Comparison of ENCODE assay signal across 8 cellular contexts in the genomic region with DNA sequence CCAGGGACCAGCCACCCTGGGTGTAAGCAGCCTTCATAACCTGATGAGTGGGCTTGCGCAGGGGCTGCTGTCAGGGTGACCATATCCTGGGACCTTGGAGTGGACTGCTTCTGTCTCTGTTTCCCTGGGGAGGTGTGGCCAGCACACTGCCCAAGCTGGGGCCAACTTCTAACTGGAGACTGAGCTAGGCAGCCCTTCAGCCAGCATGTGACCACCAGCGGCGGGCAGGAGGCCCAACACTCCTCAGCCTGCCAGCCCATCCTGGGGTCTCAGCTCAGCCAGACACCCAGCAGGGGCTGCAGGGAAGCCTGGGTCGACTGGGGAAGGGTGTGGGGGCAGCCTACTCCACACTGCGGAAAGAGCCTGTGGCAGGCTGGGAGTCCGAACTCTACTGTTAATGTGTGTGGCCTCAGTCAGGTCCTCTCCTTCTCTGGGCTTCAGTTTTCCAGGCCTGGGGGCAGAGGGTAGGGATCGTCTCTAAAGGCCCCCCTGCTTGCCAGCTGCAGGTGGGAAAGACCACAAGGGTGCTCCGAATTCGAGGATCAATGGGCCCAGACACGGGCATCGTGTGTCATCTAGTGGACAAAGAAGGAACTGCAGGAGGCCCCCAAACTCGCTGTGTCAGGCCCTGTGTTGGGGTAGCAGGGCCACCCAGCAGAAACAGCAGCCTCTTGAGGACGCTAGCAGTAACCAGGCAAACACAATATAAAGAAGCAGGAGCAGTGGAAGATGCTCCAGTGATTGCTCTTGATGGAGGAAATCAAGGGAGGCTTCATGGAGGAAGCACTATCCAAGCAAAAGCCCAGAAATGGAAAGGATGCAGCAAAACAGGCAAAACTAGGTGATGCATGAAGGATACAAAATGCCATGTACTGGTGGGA. TPM values are rescaled to one million over a fixed set of nuclear protein-coding genes. Genes with fewer than 3 reads are reported as not detected.
DNase-seq lines count a peak whose midpoint lies in the region; ATAC-seq and TF ChIP-seq lines count a peak whose summit lies in the region.

No MANE protein-coding gene starts in this region.

- H3K36me3 Mint-ChIP-seq in activated naive CD8-positive, alpha-beta T cell treated with anti-CD3 and anti-CD28 coated beads for 36 hours: no peaks in the 10 kb centered on the region

- H3K4me3 ChIP-seq in right cardiac atrium (ENCODE audit: low read length): no peak overlapping the region
- H3K4me3 ChIP-seq in lower leg skin (ENCODE audit: low read depth, poor library complexity, severe bottlenecking): no peak overlapping the region

- intact Hi-C loops in right cardiac atrium (cut with DNase I): loop anchor here in 2 of 4 donors (1.0 to 2.0 kb wide), 2 partner anchors 18 to 19 kb away; no protein-coding TSS in a partner anchor
- intact Hi-C loops in lower leg skin (cut with DNase I; ENCODE audit: low total_unique reads): no loop called here

- H3K9me3 ChIP-seq in right cardiac atrium (ENCODE audit: control insufficient read depth, low read length): no peaks in the 10 kb centered on the region

- no peak overlapping the region for H3K4me3 Mint-ChIP-seq in activated naive CD8-positive, alpha-beta T cell treated with anti-CD3 and anti-CD28 coated beads for 36 hours

- DNase-seq in GM03348 (ENCODE audit: low spot score) (peak; percentile 81), HuH-7 (ENCODE audit: low spot score) (peak; percentile 54), SW 1271 (lab: John Stamatoyannopoulos, UW) (peak; percentile 40 to 59), right cardiac atrium (peak; percentile 58 to 81 (median 68)), lower leg skin (ENCODE audit: low spot score in 2 of 2) (no peak)
- DNase-seq in activated naive CD8-positive, alpha-beta T cell treated with anti-CD3 and anti-CD28 coated beads for 36 hours: peak; percentile 74
- DNase-seq in stimulated activated CD4-positive, alpha-beta T cell treated with anti-CD3 and anti-CD28 coated beads, Interleukin-12 subunit alpha, Interleukin-12 subunit beta, amount 100 ng/mL, for 4 hours: peak; percentile 64

- peak in 1 of 3 donors; percentile 97 for TF ChIP-seq CTCF in lower leg skin (IDR thresholded peaks at IDR 0.05)

- H3K27me3 ChIP-seq in right cardiac atrium (ENCODE audit: control insufficient read depth, insufficient read depth): no peaks in the 10 kb centered on the region

- H3K4me1 ChIP-seq in right cardiac atrium (ENCODE audit: control insufficient read depth, insufficient read depth, low read length): peaks cover 5% of the 10 kb centered on the region

- H3K27me3 Mint-ChIP-seq in activated naive CD8-positive, alpha-beta T cell treated with anti-CD3 and anti-CD28 coated beads for 36 hours: no peaks in the 10 kb centered on the region

- no peak for TF ChIP-seq POLR2A in lower leg skin (IDR thresholded peaks at IDR 0.05)

- no peaks in the 10 kb centered on the region for H3K9me3 Mint-ChIP-seq in activated naive CD8-positive, alpha-beta T cell treated with anti-CD3 and anti-CD28 coated beads for 36 hours

- 36% methylated on average over 13 of the region's 13 CpGs for WGBS in right cardiac atrium
- 37 to 40% methylated on average over 13 of the region's 13 CpGs for whole genome bisulfite sequencing in lower leg skin, 2 donors

- H3K4me1 Mint-ChIP-seq in activated naive CD8-positive, alpha-beta T cell treated with anti-CD3 and anti-CD28 coated beads for 36 hours: peaks cover 6% of the 10 kb centered on the region

- no peak overlapping the region for H3K27ac Mint-ChIP-seq in activated naive CD8-positive, alpha-beta T cell treated with anti-CD3 and anti-CD28 coated beads for 36 hours

- ATAC-seq in right cardiac atrium (peak; percentile 11 to 38), HG03045 (IDR thresholded peaks at IDR 0.05; ENCODE audit: unreplicated experiment) (no peak)

- H3K27ac ChIP-seq in right cardiac atrium (ENCODE audit: low read length): no peak overlapping the region

RNA-seq across cellular contexts. Expression of a gene that starts 2.0 kb away (rescaled TPM):
- under 1 TPM in 1 of 2 experiments, not detected in 1; 0.19 TPM for total RNA-seq in activated naive CD8-positive, alpha-beta T cell treated with anti-CD3 and anti-CD28 coated beads for 36 hours
- total RNA-seq in right cardiac atrium (10 to 100 TPM in 1 of 4 donors, 1 to 10 TPM in 3; 4.7 to 13.1 (median 8.3) TPM), lower leg skin (10 to 100 TPM; 17.9 to 49.8 (median 26.9) TPM)
- 11.2 TPM for polyA plus RNA-seq in right cardiac atrium

RNA-seq across cellular contexts. Expression of a gene that starts 7.0 kb away (rescaled TPM):
- total RNA-seq in activated naive CD8-positive, alpha-beta T cell treated with anti-CD3 and anti-CD28 coated beads for 36 hours: 1 to 10 TPM; 2.9 to 4.2 TPM
- total RNA-seq in right cardiac atrium (1,000 to 10,000 TPM; 2,349 to 3,477 (median 2,851) TPM), lower leg skin (10 to 100 TPM in 3 of 4 donors, 1 to 10 TPM in 1; 6.3 to 73.7 (median 21.3) TPM)
- polyA plus RNA-seq in right cardiac atrium: 6,305 TPM

RNA-seq across cellular contexts. Expression of a gene that starts 8.5 kb away (rescaled TPM):
- 10 to 100 TPM; 55.0 to 57.3 TPM for total RNA-seq in activated naive CD8-positive, alpha-beta T cell treated with anti-CD3 and anti-CD28 coated beads for 36 hours
- total RNA-seq in right cardiac atrium (10 to 100 TPM; 48.6 to 59.2 (median 53.0) TPM), lower leg skin (100 to 1,000 TPM in 1 of 4 donors, 10 to 100 TPM in 3; 69.9 to 133 (median 85.9) TPM)
- 31.2 TPM for polyA plus RNA-seq in right cardiac atrium

RNA-seq across cellular contexts. Expression of a gene that starts 36.4 kb away (rescaled TPM):
- total RNA-seq in activated naive CD8-positive, alpha-beta T cell treated with anti-CD3 and anti-CD28 coated beads for 36 hours: 10 to 100 TPM; 15.4 to 16.6 TPM
- 10 to 100 TPM; 15.9 to 28.5 (median 18.3) TPM for total RNA-seq in right cardiac atrium
- polyA plus RNA-seq in right cardiac atrium: 10.9 TPM
- 10 to 100 TPM in 2 of 4 donors, 1 to 10 TPM in 2; 6.5 to 15.7 (median 10.9) TPM for total RNA-seq in lower leg skin

RNA-seq across cellular contexts. Expression of a gene that starts 37.1 kb away (rescaled TPM):
- total RNA-seq in activated naive CD8-positive, alpha-beta T cell treated with anti-CD3 and anti-CD28 coated beads for 36 hours: 100 to 1,000 TPM; 104 to 107 TPM
- total RNA-seq in right cardiac atrium (10 to 100 TPM; 48.4 to 59.1 (median 55.9) TPM), lower leg skin (10 to 100 TPM; 62.5 to 95.5 (median 89.7) TPM)
- polyA plus RNA-seq in right cardiac atrium: 43.0 TPM

Comparison
In these comparisons a context has a peak if more than half of its experiments do, and no peak if none do; other contexts are left out.
1. DNase-seq: peak in GM03348 (single experiment), HuH-7 (single experiment), SW 1271 (2 of 2), activated naive CD8-positive, alpha-beta T cell treated with anti-CD3 and anti-CD28 coated beads for 36 hours (single experiment), right cardiac atrium (3 of 3) and stimulated activated CD4-positive, alpha-beta T cell treated with anti-CD3 and anti-CD28 coated beads, Interleukin-12 subunit alpha, Interleukin-12 subunit beta, amount 100 ng/mL, for 4 hours (single experiment); none in lower leg skin (0 of 2).
2. RNA of a gene that starts 2.0 kb away (total RNA-seq): 17.9 to 49.8 TPM in lower leg skin and 4.7 to 13.1 TPM in right cardiac atrium; 0.19 TPM in activated naive CD8-positive, alpha-beta T cell treated with anti-CD3 and anti-CD28 coated beads for 36 hours; every median in the first group is over 4 times any median in the second.
3. RNA of a gene that starts 7.0 kb away (total RNA-seq): 2,349 to 3,477 TPM in right cardiac atrium; 6.3 to 73.7 TPM in lower leg skin and 2.9 to 4.2 TPM in activated naive CD8-positive, alpha-beta T cell treated with anti-CD3 and anti-CD28 coated beads for 36 hours; every median in the first group is over 10 times any median in the second.